ENCODE assay signal across 9 cellular contexts in the genomic region with DNA sequence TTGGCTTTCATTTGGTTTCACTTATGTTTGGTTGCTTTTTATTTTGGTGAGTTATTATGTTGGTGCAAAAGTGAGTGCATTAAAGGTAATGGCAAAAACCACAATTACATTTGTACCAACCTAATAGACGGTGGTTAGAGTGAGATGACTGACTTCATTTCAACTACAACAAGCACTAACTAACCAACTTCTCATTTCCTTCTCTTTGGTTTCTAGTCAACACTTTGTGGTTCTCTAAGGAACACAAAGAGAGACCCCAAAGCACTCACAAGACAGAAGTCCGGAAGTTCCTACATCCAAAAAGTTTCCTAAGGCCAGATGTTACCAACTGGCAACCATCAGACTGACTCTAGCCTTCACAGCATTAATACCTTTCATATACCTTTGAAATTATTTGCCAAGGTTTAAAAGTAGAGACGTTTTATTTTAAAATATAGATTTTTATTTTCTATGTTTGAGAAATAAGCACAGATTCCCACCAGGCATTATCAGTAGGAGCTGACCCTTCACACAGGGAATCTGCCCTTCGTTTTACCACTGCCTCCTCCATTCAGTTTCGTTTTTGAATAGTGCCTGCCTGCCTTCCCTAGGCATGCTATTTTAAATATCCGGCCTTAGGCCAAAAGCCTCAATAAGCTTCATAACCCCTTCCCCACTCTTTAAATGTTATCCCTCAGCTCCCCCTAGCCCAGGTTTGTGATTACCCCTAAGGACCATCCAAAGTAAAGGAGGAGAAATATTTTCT.
A peak's percentile ranks its signal among the peaks of the same experiment; 100 is the strongest.
DNase-seq lines count a peak whose midpoint lies in the region; ATAC-seq lines count a peak whose summit lies in the region.
"Had no signal": no experiment of that assay in that cellular context is flagged by ENCODE, and none has a peak within 500 bp of the region (broad histone marks: within the 10 kb centered on the region; RNA-seq: fewer than 3 reads in every experiment).

No MANE protein-coding gene starts in this region.

- peaks cover 36% of the 10 kb centered on the region for H3K36me3 Mint-ChIP-seq in activated CD8-positive, alpha-beta memory T cell treated with anti-CD3 and anti-CD28 coated beads, Interleukin-2, amount 10 ng/mL, durations not matched to agents 7 days and 5 days
- no peaks in the 10 kb centered on the region for H3K36me3 Mint-ChIP-seq in stimulated activated effector memory CD8-positive, alpha-beta T cell treated with anti-CD3 and anti-CD28 coated beads, Interleukin-12 subunit alpha, Interleukin-12 subunit beta, amount 100 ng/mL, for 72 hours

- H3K27me3 Mint-ChIP-seq in activated CD8-positive, alpha-beta memory T cell treated with anti-CD3 and anti-CD28 coated beads, Interleukin-2, amount 10 ng/mL, durations not matched to agents 7 days and 5 days = no peaks in the 10 kb centered on the region

- peak overlapping the region; percentile 17 for H3K4me3 Mint-ChIP-seq in activated CD8-positive, alpha-beta memory T cell treated with anti-CD3 and anti-CD28 coated beads, Interleukin-2, amount 10 ng/mL, durations not matched to agents 7 days and 5 days
- peak overlapping the region; percentile 18 for H3K4me3 Mint-ChIP-seq in stimulated activated effector memory CD8-positive, alpha-beta T cell treated with anti-CD3 and anti-CD28 coated beads, Interleukin-12 subunit alpha, Interleukin-12 subunit beta, amount 100 ng/mL, for 72 hours

- peak overlapping the region; percentile 80 for H3K27ac Mint-ChIP-seq in activated CD8-positive, alpha-beta memory T cell treated with anti-CD3 and anti-CD28 coated beads, Interleukin-2, amount 10 ng/mL, durations not matched to agents 7 days and 5 days
- H3K27ac Mint-ChIP-seq in stimulated activated effector memory CD8-positive, alpha-beta T cell treated with anti-CD3 and anti-CD28 coated beads, Interleukin-12 subunit alpha, Interleukin-12 subunit beta, amount 100 ng/mL, for 72 hours = peak overlapping the region; percentile 74

- H3K9me3 Mint-ChIP-seq in activated CD8-positive, alpha-beta memory T cell treated with anti-CD3 and anti-CD28 coated beads, Interleukin-2, amount 10 ng/mL, durations not matched to agents 7 days and 5 days (ENCODE audit: low read depth) = peaks cover 5% of the 10 kb centered on the region
- no peaks in the 10 kb centered on the region for H3K9me3 Mint-ChIP-seq in stimulated activated effector memory CD8-positive, alpha-beta T cell treated with anti-CD3 and anti-CD28 coated beads, Interleukin-12 subunit alpha, Interleukin-12 subunit beta, amount 100 ng/mL, for 72 hours

- ATAC-seq in activated CD8-positive, alpha-beta memory T cell treated with anti-CD3 and anti-CD28 coated beads, Interleukin-2, amount 10 ng/mL, durations not matched to agents 7 days and 5 days = peak; percentile 78
- ATAC-seq in HG02870 (IDR thresholded peaks at IDR 0.05; ENCODE audit: unreplicated experiment) = peak; percentile 79
- peak; percentile 86 for ATAC-seq in stimulated activated effector memory CD8-positive, alpha-beta T cell treated with anti-CD3 and anti-CD28 coated beads, Interleukin-12 subunit alpha, Interleukin-12 subunit beta, amount 100 ng/mL, for 72 hours

- no peak for DNase-seq in activated CD8-positive, alpha-beta memory T cell treated with anti-CD3 and anti-CD28 coated beads, Interleukin-2, amount 10 ng/mL, durations not matched to agents 7 days and 5 days
- DNase-seq in activated CD8-positive, alpha-beta memory T cell treated with anti-CD3 and anti-CD28 coated beads, Interleukin-2, amount 50 U/mL, for 4 hours = no peak
- DNase-seq in NOMO-1 treated with DMSO at 0.1 percent for 48 hours (lab: John Stamatoyannopoulos, UW; ENCODE audit: unreplicated experiment) (peak; percentile 87), NCI-H526 (lab: John Stamatoyannopoulos, UW) (no peak), HuH-7 (ENCODE audit: low spot score) (no peak), COLO668 (lab: John Stamatoyannopoulos, UW; ENCODE audit: unreplicated experiment) (no peak)
- DNase-seq in stimulated activated effector memory CD8-positive, alpha-beta T cell treated with anti-CD3 and anti-CD28 coated beads, Interleukin-12 subunit alpha, Interleukin-12 subunit beta, amount 100 ng/mL, for 72 hours (ENCODE audit: low spot score in 2 of 2) = no peak
- DNase-seq: stimulated activated CD4-positive, alpha-beta T cell treated with anti-CD3 and anti-CD28 coated beads, Interleukin-15, amount 100 ng/mL, for 24 hours had no signal

- peaks cover 47% of the 10 kb centered on the region for H3K4me1 Mint-ChIP-seq in activated CD8-positive, alpha-beta memory T cell treated with anti-CD3 and anti-CD28 coated beads, Interleukin-2, amount 10 ng/mL, durations not matched to agents 7 days and 5 days
- peaks cover 42% of the 10 kb centered on the region for H3K4me1 Mint-ChIP-seq in stimulated activated effector memory CD8-positive, alpha-beta T cell treated with anti-CD3 and anti-CD28 coated beads, Interleukin-12 subunit alpha, Interleukin-12 subunit beta, amount 100 ng/mL, for 72 hours

- CTCF ChIA-PET in activated CD8-positive, alpha-beta memory T cell treated with anti-CD3 and anti-CD28 coated beads, Interleukin-2, amount 10 ng/mL, durations not matched to agents 7 days and 5 days (lab: Charles Lee) = no interaction called here
